ENCODE assay signal across 27 cellular contexts in the genomic region with DNA sequence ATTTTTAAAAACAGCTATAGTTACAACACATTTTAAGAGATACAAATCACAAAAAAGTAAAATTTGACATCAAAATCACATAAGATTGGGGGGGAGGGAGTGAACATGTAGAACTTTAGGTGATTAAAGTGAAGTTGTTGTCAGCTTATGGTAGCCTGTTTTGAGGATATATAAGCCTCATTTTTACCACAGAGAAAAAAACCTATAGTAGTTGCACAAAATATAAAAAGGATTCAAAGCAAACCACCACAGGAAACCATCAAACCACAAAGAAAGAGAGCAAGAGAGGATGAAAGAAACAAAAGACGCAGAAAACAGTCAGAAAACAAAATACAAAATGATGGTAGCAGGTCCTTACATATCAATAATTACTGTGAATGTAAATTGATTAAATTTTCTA.
"Had no signal": no experiment of that assay in that cellular context is flagged by ENCODE, and none has a peak within 500 bp of the region (broad histone marks: within the 10 kb centered on the region; RNA-seq: fewer than 3 reads in every experiment).

No MANE protein-coding gene starts in this region.

- H3K27ac ChIP-seq: neural progenitor cell, ovary, parathyroid adenoma, psoas muscle, right lobe of liver, sigmoid colon, stomach, thoracic aorta, thyroid gland, tibial nerve, upper lobe of left lung, vagina had no signal

- H3K36me3 Mint-ChIP-seq: neural progenitor cell; stimulated activated effector memory CD8-positive, alpha-beta T cell treated with anti-CD3 and anti-CD28 coated beads, Interleukin-12 subunit alpha, Interleukin-12 subunit beta, amount 100 ng/mL, for 72 hours; stimulated activated naive B cell treated with anti-CD40 and anti-IgM and Interleukin-4, amounts not matched to agents 10 μg/mL and 1 μg/mL and 100 μg/mL, for 72 hours had no signal

- H3K9me3 ChIP-seq: ovary, psoas muscle, right lobe of liver, sigmoid colon, stomach, thoracic aorta, thyroid gland, tibial nerve, upper lobe of left lung, vagina had no signal

- H3K4me2 ChIP-seq: neural progenitor cell had no signal

- ATAC-seq: psoas muscle; right cardiac atrium; right lobe of liver; stimulated activated effector memory CD8-positive, alpha-beta T cell treated with anti-CD3 and anti-CD28 coated beads, Interleukin-12 subunit alpha, Interleukin-12 subunit beta, amount 100 ng/mL, for 72 hours; stimulated activated naive B cell treated with anti-CD40 and anti-IgM and Interleukin-4, amounts not matched to agents 10 μg/mL and 1 μg/mL and 100 μg/mL, for 72 hours had no signal

- H3K36me3 ChIP-seq: neural progenitor cell, ovary, right lobe of liver, sigmoid colon, stomach, thoracic aorta, thyroid gland, tibial nerve, upper lobe of left lung, vagina had no signal

- H3K4me3 Mint-ChIP-seq: nephron; neural progenitor cell; stimulated activated effector memory CD8-positive, alpha-beta T cell treated with anti-CD3 and anti-CD28 coated beads, Interleukin-12 subunit alpha, Interleukin-12 subunit beta, amount 100 ng/mL, for 72 hours; stimulated activated naive B cell treated with anti-CD40 and anti-IgM and Interleukin-4, amounts not matched to agents 10 μg/mL and 1 μg/mL and 100 μg/mL, for 72 hours; stimulated activated naive CD8-positive, alpha-beta T cell treated with anti-CD3 and anti-CD28 coated beads, Interleukin-15, Interleukin-2, amounts not matched to agents 100 ng/mL and 50 ng/mL, for 24 hours had no signal

- H3K4me3 ChIP-seq: neural progenitor cell, ovary, psoas muscle, right lobe of liver, sigmoid colon, stomach, thoracic aorta, thyroid gland, tibial nerve, upper lobe of left lung, vagina had no signal

- H3K9ac ChIP-seq: neural progenitor cell, parathyroid adenoma had no signal

- H3K4me1 Mint-ChIP-seq: nephron; neural progenitor cell; stimulated activated effector memory CD8-positive, alpha-beta T cell treated with anti-CD3 and anti-CD28 coated beads, Interleukin-12 subunit alpha, Interleukin-12 subunit beta, amount 100 ng/mL, for 72 hours; stimulated activated naive B cell treated with anti-CD40 and anti-IgM and Interleukin-4, amounts not matched to agents 10 μg/mL and 1 μg/mL and 100 μg/mL, for 72 hours had no signal

- H2AFZ ChIP-seq: neural progenitor cell, parathyroid adenoma had no signal

- H3K79me2 ChIP-seq: parathyroid adenoma had no signal

- H3K27me3 ChIP-seq: neural progenitor cell, ovary, right lobe of liver, sigmoid colon, stomach, thyroid gland, tibial nerve, upper lobe of left lung, vagina had no signal

- H3K27me3 Mint-ChIP-seq: progenitor cell of endocrine pancreas; stimulated activated naive B cell treated with anti-CD40 and anti-IgM and Interleukin-4, amounts not matched to agents 10 μg/mL and 1 μg/mL and 100 μg/mL, for 72 hours; stimulated activated naive CD8-positive, alpha-beta T cell treated with anti-CD3 and anti-CD28 coated beads, Interleukin-15, Interleukin-2, amounts not matched to agents 100 ng/mL and 50 ng/mL, for 24 hours had no signal

- DNase-seq: occipital lobe; ovary; posterior cingulate gyrus; psoas muscle; right cardiac atrium; right lobe of liver; sigmoid colon; small intestine; stimulated activated CD4-positive, alpha-beta T cell treated with anti-CD3 and anti-CD28 coated beads, Interleukin-15, amount 100 ng/mL, for 24 hours; stimulated activated CD4-positive, alpha-beta T cell treated with anti-CD3 and anti-CD28 coated beads, Interleukin-2, amount 100 ng/mL, for 24 hours; stimulated activated CD4-positive, alpha-beta T cell treated with anti-CD3 and anti-CD28 coated beads, Interleukin-2, amount 100 ng/mL, for 48 hours; stimulated activated CD4-positive, alpha-beta T cell treated with anti-CD3 and anti-CD28 coated beads, Interleukin-4, amount 100 ng/mL, for 24 hours; stimulated activated naive B cell treated with anti-CD40 and anti-IgM and Interleukin-4, amounts not matched to agents 10 μg/mL and 1 μg/mL and 100 μg/mL, for 72 hours; stimulated activated naive CD4-positive, alpha-beta T cell treated with Interleukin-2 at 50 U/mL for 16 hours; stomach; thyroid gland; trophoblast cell; upper lobe of left lung had no signal

- H3K4me1 ChIP-seq: neural progenitor cell, parathyroid adenoma, psoas muscle, right lobe of liver, sigmoid colon, stomach, thyroid gland, tibial nerve, upper lobe of left lung, vagina had no signal

- H3K27ac Mint-ChIP-seq: nephron; neural progenitor cell; progenitor cell of endocrine pancreas; stimulated activated effector memory CD8-positive, alpha-beta T cell treated with anti-CD3 and anti-CD28 coated beads, Interleukin-12 subunit alpha, Interleukin-12 subunit beta, amount 100 ng/mL, for 72 hours; stimulated activated naive B cell treated with anti-CD40 and anti-IgM and Interleukin-4, amounts not matched to agents 10 μg/mL and 1 μg/mL and 100 μg/mL, for 72 hours; stimulated activated naive CD8-positive, alpha-beta T cell treated with anti-CD3 and anti-CD28 coated beads, Interleukin-15, Interleukin-2, amounts not matched to agents 100 ng/mL and 50 ng/mL, for 24 hours had no signal

- H3K9me3 Mint-ChIP-seq: nephron; neural progenitor cell; stimulated activated naive CD8-positive, alpha-beta T cell treated with anti-CD3 and anti-CD28 coated beads, Interleukin-15, Interleukin-2, amounts not matched to agents 100 ng/mL and 50 ng/mL, for 24 hours had no signal
